Comparison of ENCODE assay signal across 1 cellular context in the genomic region with DNA sequence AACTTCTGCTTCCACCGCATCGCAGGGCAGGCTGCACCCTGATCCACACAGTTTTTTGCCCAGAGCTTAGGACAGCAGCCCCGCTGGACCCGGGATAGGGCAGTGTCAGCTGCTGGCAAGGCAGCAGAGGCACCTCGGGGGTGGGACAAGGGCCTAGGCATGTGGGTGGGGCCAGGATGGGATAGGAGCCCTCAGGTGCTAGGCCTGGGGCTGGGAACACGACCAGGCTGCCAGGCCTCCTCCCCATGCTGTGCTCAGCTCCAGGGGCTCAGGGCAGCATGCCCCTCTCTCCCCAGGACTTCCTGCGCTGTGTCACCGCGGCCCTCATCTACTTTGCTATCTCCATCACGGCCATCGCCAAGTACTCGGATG.
TF ChIP-seq lines count a peak whose summit lies in the region.

No MANE protein-coding gene starts in this region.

TF ChIP-seq in HEK293, 187 proteins besides CTCF, POLR2A, EP300 and RAD21:
- TF ChIP-seq ZIC2 (tag by site-specific recombination; IDR thresholded peaks at IDR 0.05): peak; percentile 34; the same call in 1 of the 2 replicates
- TF ChIP-seq, protein P1, sequence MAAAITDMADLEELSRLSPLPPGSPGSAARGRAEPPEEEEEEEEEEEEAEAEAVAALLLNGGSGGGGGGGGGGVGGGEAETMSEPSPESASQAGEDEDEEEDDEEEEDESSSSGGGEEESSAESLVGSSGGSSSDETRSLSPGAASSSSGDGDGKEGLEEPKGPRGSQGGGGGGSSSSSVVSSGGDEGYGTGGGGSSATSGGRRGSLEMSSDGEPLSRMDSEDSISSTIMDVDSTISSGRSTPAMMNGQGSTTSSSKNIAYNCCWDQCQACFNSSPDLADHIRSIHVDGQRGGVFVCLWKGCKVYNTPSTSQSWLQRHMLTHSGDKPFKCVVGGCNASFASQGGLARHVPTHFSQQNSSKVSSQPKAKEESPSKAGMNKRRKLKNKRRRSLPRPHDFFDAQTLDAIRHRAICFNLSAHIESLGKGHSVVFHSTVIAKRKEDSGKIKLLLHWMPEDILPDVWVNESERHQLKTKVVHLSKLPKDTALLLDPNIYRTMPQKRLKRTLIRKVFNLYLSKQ (tag by site-specific recombination; IDR thresholded peaks at IDR 0.05; ENCODE audit: borderline replicate concordance): no peak
